ENCODE assay signal across 2 cellular contexts in the genomic region with DNA sequence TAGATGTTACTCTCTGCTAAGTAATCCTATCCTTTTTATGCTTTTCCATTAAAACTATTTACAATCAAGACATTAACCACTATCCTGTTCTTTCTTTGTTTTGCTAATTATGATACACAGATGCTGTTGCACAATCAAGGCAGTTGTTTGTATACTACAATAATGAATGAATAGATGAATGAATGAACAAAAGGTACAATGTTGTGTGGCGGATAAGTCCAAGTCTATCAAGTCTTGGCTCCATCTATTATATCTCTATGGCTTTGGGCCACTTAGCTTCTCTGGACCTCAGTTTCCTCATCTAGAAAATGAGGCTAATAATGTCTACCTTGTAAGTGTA.
TF ChIP-seq lines count a peak whose summit lies in the region.

No MANE protein-coding gene starts in this region.

TF ChIP-seq in Ishikawa, 13 proteins besides CTCF, POLR2A, EP300 and RAD21:
- 0 out of 2 replicates have a peak, but pooled peaks have one; percentile 9 for TF ChIP-seq CEBPB (IDR thresholded peaks at IDR 0.05)
- TF ChIP-seq TCF12 (IDR thresholded peaks at IDR 0.05; ENCODE audit: low read depth): no peak

TF ChIP-seq in K562, 482 proteins besides CTCF, POLR2A, EP300 and RAD21:
- TF ChIP-seq, protein P1, sequence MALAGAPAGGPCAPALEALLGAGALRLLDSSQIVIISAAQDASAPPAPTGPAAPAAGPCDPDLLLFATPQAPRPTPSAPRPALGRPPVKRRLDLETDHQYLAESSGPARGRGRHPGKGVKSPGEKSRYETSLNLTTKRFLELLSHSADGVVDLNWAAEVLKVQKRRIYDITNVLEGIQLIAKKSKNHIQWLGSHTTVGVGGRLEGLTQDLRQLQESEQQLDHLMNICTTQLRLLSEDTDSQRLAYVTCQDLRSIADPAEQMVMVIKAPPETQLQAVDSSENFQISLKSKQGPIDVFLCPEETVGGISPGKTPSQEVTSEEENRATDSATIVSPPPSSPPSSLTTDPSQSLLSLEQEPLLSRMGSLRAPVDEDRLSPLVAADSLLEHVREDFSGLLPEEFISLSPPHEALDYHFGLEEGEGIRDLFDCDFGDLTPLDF (CRISPR knock-in tag; IDR thresholded peaks at IDR 0.05): no peak
- TF ChIP-seq, protein P2, sequence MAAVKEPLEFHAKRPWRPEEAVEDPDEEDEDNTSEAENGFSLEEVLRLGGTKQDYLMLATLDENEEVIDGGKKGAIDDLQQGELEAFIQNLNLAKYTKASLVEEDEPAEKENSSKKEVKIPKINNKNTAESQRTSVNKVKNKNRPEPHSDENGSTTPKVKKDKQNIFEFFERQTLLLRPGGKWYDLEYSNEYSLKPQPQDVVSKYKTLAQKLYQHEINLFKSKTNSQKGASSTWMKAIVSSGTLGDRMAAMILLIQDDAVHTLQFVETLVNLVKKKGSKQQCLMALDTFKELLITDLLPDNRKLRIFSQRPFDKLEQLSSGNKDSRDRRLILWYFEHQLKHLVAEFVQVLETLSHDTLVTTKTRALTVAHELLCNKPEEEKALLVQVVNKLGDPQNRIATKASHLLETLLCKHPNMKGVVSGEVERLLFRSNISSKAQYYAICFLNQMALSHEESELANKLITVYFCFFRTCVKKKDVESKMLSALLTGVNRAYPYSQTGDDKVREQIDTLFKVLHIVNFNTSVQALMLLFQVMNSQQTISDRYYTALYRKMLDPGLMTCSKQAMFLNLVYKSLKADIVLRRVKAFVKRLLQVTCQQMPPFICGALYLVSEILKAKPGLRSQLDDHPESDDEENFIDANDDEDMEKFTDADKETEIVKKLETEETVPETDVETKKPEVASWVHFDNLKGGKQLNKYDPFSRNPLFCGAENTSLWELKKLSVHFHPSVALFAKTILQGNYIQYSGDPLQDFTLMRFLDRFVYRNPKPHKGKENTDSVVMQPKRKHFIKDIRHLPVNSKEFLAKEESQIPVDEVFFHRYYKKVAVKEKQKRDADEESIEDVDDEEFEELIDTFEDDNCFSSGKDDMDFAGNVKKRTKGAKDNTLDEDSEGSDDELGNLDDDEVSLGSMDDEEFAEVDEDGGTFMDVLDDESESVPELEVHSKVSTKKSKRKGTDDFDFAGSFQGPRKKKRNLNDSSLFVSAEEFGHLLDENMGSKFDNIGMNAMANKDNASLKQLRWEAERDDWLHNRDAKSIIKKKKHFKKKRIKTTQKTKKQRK (IDR thresholded peaks at IDR 0.05; ENCODE audit: borderline replicate concordance, low read depth, low read length): no peak
- TF ChIP-seq SRSF7 (optimal IDR thresholded peaks at IDR 0.05; ENCODE audit: low read depth, low read length) (no peak), CEBPB (tag; IDR thresholded peaks at IDR 0.05) (peak; percentile 81), CEBPG (CRISPR knock-in tag; IDR thresholded peaks at IDR 0.05) (no peak), CEBPG (tag; conservative IDR thresholded peaks at IDR 0.05 in 1 of 2, IDR thresholded peaks at IDR 0.05 in 1 of 2) (peak in 1 of 2 experiments; percentile 69; a peak in 2 of 4 replicates), ZFPM2 (CRISPR knock-in tag; IDR thresholded peaks at IDR 0.05) (no peak), SP1 (CRISPR knock-in tag; IDR thresholded peaks at IDR 0.05) (no peak), ARID4B (CRISPR knock-in tag; IDR thresholded peaks at IDR 0.05) (no peak), PHB (CRISPR knock-in tag; IDR thresholded peaks at IDR 0.05) (no peak)
- TF ChIP-seq, protein P3, sequence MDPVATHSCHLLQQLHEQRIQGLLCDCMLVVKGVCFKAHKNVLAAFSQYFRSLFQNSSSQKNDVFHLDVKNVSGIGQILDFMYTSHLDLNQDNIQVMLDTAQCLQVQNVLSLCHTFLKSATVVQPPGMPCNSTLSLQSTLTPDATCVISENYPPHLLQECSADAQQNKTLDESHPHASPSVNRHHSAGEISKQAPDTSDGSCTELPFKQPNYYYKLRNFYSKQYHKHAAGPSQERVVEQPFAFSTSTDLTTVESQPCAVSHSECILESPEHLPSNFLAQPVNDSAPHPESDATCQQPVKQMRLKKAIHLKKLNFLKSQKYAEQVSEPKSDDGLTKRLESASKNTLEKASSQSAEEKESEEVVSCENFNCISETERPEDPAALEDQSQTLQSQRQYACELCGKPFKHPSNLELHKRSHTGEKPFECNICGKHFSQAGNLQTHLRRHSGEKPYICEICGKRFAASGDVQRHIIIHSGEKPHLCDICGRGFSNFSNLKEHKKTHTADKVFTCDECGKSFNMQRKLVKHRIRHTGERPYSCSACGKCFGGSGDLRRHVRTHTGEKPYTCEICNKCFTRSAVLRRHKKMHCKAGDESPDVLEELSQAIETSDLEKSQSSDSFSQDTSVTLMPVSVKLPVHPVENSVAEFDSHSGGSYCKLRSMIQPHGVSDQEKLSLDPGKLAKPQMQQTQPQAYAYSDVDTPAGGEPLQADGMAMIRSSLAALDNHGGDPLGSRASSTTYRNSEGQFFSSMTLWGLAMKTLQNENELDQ (CRISPR knock-in tag; IDR thresholded peaks at IDR 0.05; ENCODE audit: borderline replicate concordance): no peak
- TF ChIP-seq, protein P4, sequence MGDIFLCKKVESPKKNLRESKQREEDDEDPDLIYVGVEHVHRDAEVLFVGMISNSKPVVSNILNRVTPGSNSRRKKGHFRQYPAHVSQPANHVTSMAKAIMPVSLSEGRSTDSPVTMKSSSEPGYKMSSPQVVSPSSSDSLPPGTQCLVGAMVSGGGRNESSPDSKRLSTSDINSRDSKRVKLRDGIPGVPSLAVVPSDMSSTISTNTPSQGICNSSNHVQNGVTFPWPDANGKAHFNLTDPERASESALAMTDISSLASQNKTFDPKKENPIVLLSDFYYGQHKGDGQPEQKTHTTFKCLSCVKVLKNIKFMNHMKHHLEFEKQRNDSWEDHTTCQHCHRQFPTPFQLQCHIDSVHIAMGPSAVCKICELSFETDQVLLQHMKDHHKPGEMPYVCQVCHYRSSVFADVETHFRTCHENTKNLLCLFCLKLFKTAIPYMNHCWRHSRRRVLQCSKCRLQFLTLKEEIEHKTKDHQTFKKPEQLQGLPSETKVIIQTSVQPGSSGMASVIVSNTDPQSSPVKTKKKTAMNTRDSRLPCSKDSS (IDR thresholded peaks at IDR 0.05; ENCODE audit: low read depth, partially characterized antibody): no peak
